ENCODE assay signal across 12 cellular contexts in the genomic region with DNA sequence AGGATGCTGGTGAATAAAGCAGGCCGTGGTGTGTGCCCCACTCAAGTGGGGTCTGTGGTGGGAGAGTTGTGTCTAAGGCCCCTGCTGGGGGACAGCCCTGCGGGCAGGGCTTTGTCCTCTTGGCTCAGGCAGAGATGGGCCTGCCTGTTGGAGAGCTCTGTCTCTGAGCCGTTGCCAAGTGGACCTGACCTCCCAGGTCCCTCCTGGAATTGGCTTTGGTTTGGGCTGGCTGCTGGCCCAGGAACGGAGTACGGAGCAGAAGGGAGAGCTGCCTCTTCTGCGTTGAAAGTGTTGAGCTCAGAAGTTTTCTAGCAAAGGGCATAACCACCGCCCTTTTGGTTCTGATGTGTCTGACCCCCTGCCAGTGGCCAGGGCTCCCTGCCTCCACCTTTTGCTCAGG.
DNase-seq lines count a peak whose midpoint lies in the region; ATAC-seq and TF ChIP-seq lines count a peak whose summit lies in the region.
"Had no signal": no experiment of that assay in that cellular context is flagged by ENCODE, and none has a peak within 500 bp of the region (broad histone marks: within the 10 kb centered on the region; RNA-seq: fewer than 3 reads in every experiment).

No MANE protein-coding gene starts in this region.

- no peak overlapping the region for H3K9ac ChIP-seq in rectal smooth muscle tissue (ENCODE audit: low read length)

- H3K36me3 ChIP-seq in body of pancreas (replicated peaks in 1 of 2; ENCODE audit: insufficient read depth in 1 of 2, low read depth in 2 of 2) (peaks cover 0 to 2% of the 10 kb centered on the region in 2 donors), left ventricle myocardium inferior (peaks cover 37% of the 10 kb centered on the region), rectal smooth muscle tissue (ENCODE audit: control insufficient read depth, insufficient read depth, low read length) (peaks cover 6% of the 10 kb centered on the region)

- H3K4me3 ChIP-seq in body of pancreas (no peak overlapping the region), left ventricle myocardium inferior (no peak overlapping the region), rectal smooth muscle tissue (ENCODE audit: low read length) (no peak overlapping the region)

- WGBS in body of pancreas, 2 donors = 27 to 31% methylated on average over 7 of the region's 7 CpGs

- H3K27me3 ChIP-seq in body of pancreas = no peaks in the 10 kb centered on the region
- H3K27me3 ChIP-seq in left ventricle myocardium inferior (ENCODE audit: low read depth) = no peaks in the 10 kb centered on the region
- H3K27me3 ChIP-seq in rectal smooth muscle tissue (ENCODE audit: control insufficient read depth, insufficient read depth, low read length) = no peaks in the 10 kb centered on the region

- H3K27ac ChIP-seq in body of pancreas (peak overlapping the region in 2 of 4 donors; percentile 31 to 52), left ventricle myocardium inferior (replicated peaks) (peak overlapping the region; percentile 3), rectal smooth muscle tissue (ENCODE audit: low read depth, low read length) (peak overlapping the region; percentile 71)

- H3K9me3 ChIP-seq in body of pancreas = no peaks in the 10 kb centered on the region
- H3K9me3 ChIP-seq in left ventricle myocardium inferior (replicated peaks) = no peaks in the 10 kb centered on the region

- TF ChIP-seq CTCF in body of pancreas (IDR thresholded peaks at IDR 0.05) = no peak
- no peak for TF ChIP-seq CTCF in left ventricle myocardium inferior (IDR thresholded peaks at IDR 0.05; ENCODE audit: borderline replicate concordance)

- H3K4me1 ChIP-seq in body of pancreas = peaks cover 31% of the 10 kb centered on the region
- peaks cover 13% of the 10 kb centered on the region for H3K4me1 ChIP-seq in left ventricle myocardium inferior
- H3K4me1 ChIP-seq in rectal smooth muscle tissue (ENCODE audit: control insufficient read depth, insufficient read depth, low read length) = peaks cover 5% of the 10 kb centered on the region

- intact Hi-C loops in body of pancreas (cut with DNase I) (no loop called here), left ventricle myocardium inferior (cut with micrococcal nuclease) (no loop called here)

- peak; percentile 60 for ATAC-seq in body of pancreas
- ATAC-seq in GM18498 (IDR thresholded peaks at IDR 0.05; ENCODE audit: unreplicated experiment) = no peak
- ATAC-seq in HG02642 (IDR thresholded peaks at IDR 0.05; ENCODE audit: poor library complexity, unreplicated experiment) = no peak

- in situ Hi-C loops in G401 (cut with HindIII; ENCODE audit: low sequenced_read_pairs) = no loop called here

- TF ChIP-seq POLR2A in body of pancreas (IDR thresholded peaks at IDR 0.05) = no peak

- DNase-seq in G401 (ENCODE audit: low spot score) (peak; percentile 82), body of pancreas (peak; percentile 52 to 84 (median 74)), left ventricle myocardium inferior (peak; percentile 78), NCI-H2029 treated with DMSO at 0.1 percent for 48 hours (lab: John Stamatoyannopoulos, UW) (no peak), midbrain (lab: John Stamatoyannopoulos, UW) (no peak)
- DNase-seq: activated CD4-positive, alpha-beta T cell treated with anti-CD3 and anti-CD28 coated beads, Interleukin-2, amount 50 U/mL, for 4 hours; AML-193; NCI-H146; occipital lobe had no signal

Comparison
In these comparisons a context has a peak if more than half of its experiments do, and no peak if none do; other contexts are left out.
1. DNase-seq: peak in G401 (single experiment), body of pancreas (4 of 4) and left ventricle myocardium inferior (single experiment); none in NCI-H2029 treated with DMSO at 0.1 percent for 48 hours (single experiment) and midbrain (single experiment).